ENCODE assay signal across 20 cellular contexts in the genomic region with DNA sequence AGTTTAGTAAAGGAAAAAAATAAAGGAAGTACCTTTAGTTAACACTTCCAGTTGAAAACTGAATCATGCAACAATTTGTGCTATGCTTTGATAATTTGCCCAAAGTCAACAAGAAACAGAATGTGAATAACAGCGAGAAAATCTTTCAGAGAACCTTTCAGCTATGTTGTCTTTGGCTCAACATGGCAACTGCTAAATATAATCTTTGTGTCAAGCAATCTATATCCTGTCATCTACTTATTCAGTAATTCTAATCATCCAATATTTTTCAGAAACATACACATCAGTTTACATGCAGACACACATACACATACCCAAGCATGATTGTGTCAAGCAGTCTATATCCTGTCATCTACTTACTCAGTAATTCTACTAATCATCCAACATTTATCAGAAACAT.
"Had no signal": no experiment of that assay in that cellular context is flagged by ENCODE, and none has a peak within 500 bp of the region (broad histone marks: within the 10 kb centered on the region; RNA-seq: fewer than 3 reads in every experiment).

No MANE protein-coding gene starts in this region.

- H3K36me3 ChIP-seq: breast epithelium, esophagus squamous epithelium, suprapubic skin, transverse colon, uterus had no signal

- DNase-seq: activated CD4-positive, alpha-beta memory T cell treated with anti-CD3 and anti-CD28 coated beads, Interleukin-2, amount 10 ng/mL, durations not matched to agents 7 days and 5 days; activated CD4-positive, alpha-beta T cell treated with anti-CD3 and anti-CD28 coated beads for 48 hours; activated CD4-positive, CD25-positive, alpha-beta regulatory T cell; activated CD8-positive, alpha-beta memory T cell treated with anti-CD3 and anti-CD28 coated beads, Interleukin-2, amount 10 ng/mL, durations not matched to agents 7 days and 5 days; amygdala; cortex of kidney; effector CD4-positive, alpha-beta T cell; esophagus squamous epithelium; islet precursor cell; right cardiac atrium; stimulated activated CD4-positive, alpha-beta T cell treated with anti-CD3 and anti-CD28 coated beads, Interleukin-2, amount 100 ng/mL, for 48 hours; stimulated activated naive CD8-positive, alpha-beta T cell treated with anti-CD3 and anti-CD28 coated beads, Interleukin-15, amount 100 ng/mL, for 72 hours; T-cell; transverse colon; uterus had no signal

- H3K4me1 ChIP-seq: breast epithelium, esophagus squamous epithelium, suprapubic skin, transverse colon, uterus had no signal

- H3K4me3 ChIP-seq: breast epithelium, esophagus squamous epithelium, lung, suprapubic skin, transverse colon, uterus had no signal

- H3K9me3 ChIP-seq: breast epithelium, esophagus squamous epithelium, transverse colon had no signal

- ATAC-seq: activated CD8-positive, alpha-beta memory T cell treated with anti-CD3 and anti-CD28 coated beads, Interleukin-2, amount 10 ng/mL, durations not matched to agents 7 days and 5 days; left lobe of liver; natural killer cell treated with Interleukin-12 subunit alpha and Interleukin-12 subunit beta and Interleukin-15 and Interleukin-18, amount 100 ng/mL, for 72 hours; right cardiac atrium; stimulated activated naive CD8-positive, alpha-beta T cell treated with anti-CD3 and anti-CD28 coated beads, Interleukin-15, amount 100 ng/mL, for 72 hours; T-cell had no signal

- H3K27ac ChIP-seq: breast epithelium, esophagus squamous epithelium, suprapubic skin, transverse colon, uterus had no signal

- H3K27me3 ChIP-seq: breast epithelium, esophagus squamous epithelium, suprapubic skin, transverse colon, uterus had no signal
